In the genomic region with DNA sequence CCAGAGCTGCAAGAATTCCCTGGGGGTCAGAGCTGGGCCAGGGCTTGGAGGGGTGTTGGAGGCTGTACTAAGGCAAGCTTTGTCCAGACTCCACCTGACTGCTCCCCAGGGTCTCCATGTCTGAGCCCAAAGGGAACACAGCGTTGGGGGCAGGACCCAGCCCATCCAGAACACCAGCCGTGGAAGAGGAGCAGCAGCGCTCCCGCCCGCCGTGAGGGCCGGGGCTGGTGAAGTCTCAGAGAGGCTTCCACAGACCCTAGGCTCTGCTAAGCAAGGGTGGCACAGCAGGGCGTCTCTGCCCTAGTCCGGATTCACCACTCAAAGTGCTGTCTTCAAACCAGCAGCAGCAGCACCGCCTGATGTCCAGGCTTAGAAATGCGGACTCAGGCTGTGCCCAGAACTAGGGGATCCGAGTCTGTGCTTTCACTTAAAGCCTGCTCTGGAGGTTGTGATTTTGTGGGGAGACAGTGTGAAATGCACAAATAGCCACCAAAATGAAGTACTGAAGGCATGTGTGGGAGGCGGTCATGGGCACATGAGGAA, we compare ENCODE assay signal across 13 cellular contexts. TPM values are rescaled to one million over a fixed set of nuclear protein-coding genes. Genes with fewer than 3 reads are reported as not detected.
DNase-seq lines count a peak whose midpoint lies in the region; ATAC-seq, FAIRE-seq and TF ChIP-seq lines count a peak whose summit lies in the region.
"Had no signal": no experiment of that assay in that cellular context is flagged by ENCODE, and none has a peak within 500 bp of the region (broad histone marks: within the 10 kb centered on the region; RNA-seq: fewer than 3 reads in every experiment).

No MANE protein-coding gene starts in this region.

- no peak overlapping the region for H4K5ac ChIP-seq in H9 (ENCODE audit: insufficient read length, low read depth, low read length)

- H3K4me1 Mint-ChIP-seq in H9 (peaks cover 4 to 13% of the 10 kb centered on the region in 2 experiments; a peak in 3 of 4 replicates), WTC11 (no peaks in the 10 kb centered on the region)
- H3K4me1 Mint-ChIP-seq: activated naive CD8-positive, alpha-beta T cell treated with anti-CD3 and anti-CD28 coated beads, Interleukin-2, amount 10 ng/mL, durations not matched to agents 7 days and 5 days; CD4-positive, CD25-positive, alpha-beta regulatory T cell had no signal

- no peak overlapping the region for H3K23ac ChIP-seq in H9 (ENCODE audit: insufficient read length, low read depth, low read length)

- intact Hi-C loops in HepG2 (cut with micrococcal nuclease; ENCODE audit: unreplicated experiment) = no loop called here

- H3T11ph ChIP-seq in H9 (ENCODE audit: low read length) = no peak overlapping the region

- no peaks in the 10 kb centered on the region for H3K9me3 ChIP-seq in A549
- no peaks in the 10 kb centered on the region for H3K9me3 ChIP-seq in H9 (ENCODE audit: control insufficient read depth, low read depth, low read length)
- H3K9me3 ChIP-seq in HepG2 (ENCODE audit: low read length) = no peaks in the 10 kb centered on the region
- H3K9me3 ChIP-seq: neutrophil had no signal

- FAIRE-seq in A549 (lab: Jason Lieb, UNC) (no peak), HepG2 (lab: Jason Lieb, UNC) (no peak)

- H3K23me2 ChIP-seq in H9 (ENCODE audit: insufficient read length, low read depth, low read length, poor library complexity, severe bottlenecking) = no peaks in the 10 kb centered on the region

- H2BK12ac ChIP-seq in H9 (ENCODE audit: insufficient read length, low read depth, low read length) = no peak overlapping the region

- H3K27me3 Mint-ChIP-seq in H9 (ENCODE audit: low read depth) (peaks cover 7% of the 10 kb centered on the region; the same call in 1 of the 2 replicates), WTC11 (ENCODE audit: low read depth) (no peaks in the 10 kb centered on the region)

- no peak overlapping the region for H3K4ac ChIP-seq in H9 (ENCODE audit: low read depth, low read length)

- ATAC-seq in A549 = peak; percentile 40 to 44; a peak in 2 of 6 replicates
- ATAC-seq in WTC11 = peak; percentile 59
- peak; percentile 26; the same call in 1 of the 3 replicates for ATAC-seq in HepG2
- ATAC-seq in GM18498 (IDR thresholded peaks at IDR 0.05; ENCODE audit: unreplicated experiment) = no peak
- no peak for ATAC-seq in HG03460 (IDR thresholded peaks at IDR 0.05; ENCODE audit: unreplicated experiment)

- H3K4me3 Mint-ChIP-seq in H9 = no peak overlapping the region
- H3K4me3 Mint-ChIP-seq in WTC11 = no peak overlapping the region
- H3K4me3 Mint-ChIP-seq: activated naive CD8-positive, alpha-beta T cell treated with anti-CD3 and anti-CD28 coated beads, Interleukin-2, amount 10 ng/mL, durations not matched to agents 7 days and 5 days; CD4-positive, CD25-positive, alpha-beta regulatory T cell had no signal

- POLR2A ChIA-PET in A549 (lab: Yijun Ruan, JAX) = no interaction called here
- POLR2A ChIA-PET in WTC11 (lab: Charles Lee) = no interaction called here
- POLR2A ChIA-PET in HepG2 (lab: Yijun Ruan, JAX) = no interaction called here

- H3K9me3 Mint-ChIP-seq in H9 (no peaks in the 10 kb centered on the region; a peak in 1 of 5 replicates), WTC11 (no peaks in the 10 kb centered on the region)
- H3K9me3 Mint-ChIP-seq: activated naive CD8-positive, alpha-beta T cell treated with anti-CD3 and anti-CD28 coated beads, Interleukin-2, amount 10 ng/mL, durations not matched to agents 7 days and 5 days had no signal

- TF ChIP-seq EP300 in A549 (IDR thresholded peaks at IDR 0.05) = no peak
- TF ChIP-seq EP300 in HepG2 (IDR thresholded peaks at IDR 0.05; ENCODE audit: low read depth in 2 of 2, low read length in 2 of 2) = no peak
- no peak for TF ChIP-seq EP300 in HepG2 (CRISPR knock-in tag; IDR thresholded peaks at IDR 0.05; ENCODE audit: borderline replicate concordance)

- 83% methylated on average over 11 of the region's 13 CpGs for WGBS in A549 (ENCODE audit: missing lambda C conversion rate)
- no CpG with 5 or more reads among the region's 13 CpGs for WGBS in H9 (ENCODE audit: extremely low coverage, insufficient read length, low lambda C conversion rate)
- 56% methylated on average over 8 of the region's 13 CpGs for WGBS in HepG2 (ENCODE audit: low lambda C conversion rate)

- H3K27ac ChIP-seq in A549 = no peak overlapping the region
- H3K27ac ChIP-seq in H9 (ENCODE audit: insufficient read length, low read depth, low read length) = no peak overlapping the region
- no peak overlapping the region for H3K27ac ChIP-seq in HepG2 (ENCODE audit: extremely low read length, insufficient read depth, low read length)
- H3K27ac ChIP-seq: neutrophil had no signal

- H2BK20ac ChIP-seq in H9 (ENCODE audit: low read depth, low read length, poor library complexity, severe bottlenecking) = no peak overlapping the region

- DNase-seq in A549 (ENCODE audit: low read depth in 1 of 2, low spot score in 1 of 2) (no peak), H9 (no peak), WTC11 (ENCODE audit: low spot score) (peak; percentile 30), HepG2 (ENCODE audit: low spot score) (no peak)
- no peak for DNase-seq in activated CD8-positive, alpha-beta memory T cell treated with anti-CD3 and anti-CD28 coated beads, Interleukin-2, amount 50 U/mL, for 4 hours
- no peak for DNase-seq in activated effector memory CD4-positive, alpha-beta T cell treated with anti-CD3 and anti-CD28 coated beads, Interleukin-2, amount 50 U/mL, for 16 hours
- DNase-seq: activated naive CD8-positive, alpha-beta T cell treated with anti-CD3 and anti-CD28 coated beads, Interleukin-2, amount 10 ng/mL, durations not matched to agents 7 days and 5 days; CD4-positive, CD25-positive, alpha-beta regulatory T cell; cortex of kidney; NCI-H1105 had no signal

- H3K27ac Mint-ChIP-seq in H9 (no peak overlapping the region), WTC11 (no peak overlapping the region)
- H3K27ac Mint-ChIP-seq: CD4-positive, CD25-positive, alpha-beta regulatory T cell had no signal

- H3K14ac ChIP-seq in H9 (ENCODE audit: insufficient read depth, low read length) = no peak overlapping the region

- H3K4me3 ChIP-seq in A549 (no peak overlapping the region), HepG2 (replicated peaks in 1 of 3; ENCODE audit: insufficient read depth in 1 of 3, low read depth in 2 of 3, low read length in 3 of 3) (no peak overlapping the region)

- H3K4me1 ChIP-seq in A549 = peaks cover 8% of the 10 kb centered on the region; the same call in 1 of the 3 replicates
- no peaks in the 10 kb centered on the region for H3K4me1 ChIP-seq in H9 (ENCODE audit: insufficient read depth, low read length)
- no peaks in the 10 kb centered on the region for H3K4me1 ChIP-seq in HepG2 (ENCODE audit: insufficient read depth, low read length)

- H2BK5ac ChIP-seq in H9 (ENCODE audit: insufficient read length, low read length) = no peak overlapping the region

- TF ChIP-seq RAD21 in A549 (conservative IDR thresholded peaks at IDR 0.05 in 1 of 2, IDR thresholded peaks at IDR 0.05 in 1 of 2) = no peak
- no peak for TF ChIP-seq RAD21 in HepG2 (CRISPR knock-in tag; IDR thresholded peaks at IDR 0.05)

- no peak overlapping the region for H2BK15ac ChIP-seq in H9 (ENCODE audit: low read depth, low read length)

- H2AK5ac ChIP-seq in H9 (ENCODE audit: insufficient read length, low read length) = no peak overlapping the region

- H3K18ac ChIP-seq in H9 (ENCODE audit: insufficient read length, low read depth, low read length) = no peak overlapping the region

- TF ChIP-seq CTCF in A549 (IDR thresholded peaks at IDR 0.05) (no peak), H9 (conservative IDR thresholded peaks at IDR 0.05) (peak; percentile 49), WTC11 (IDR thresholded peaks at IDR 0.05) (no peak), HepG2 (CRISPR knock-in tag; IDR thresholded peaks at IDR 0.05) (no peak)

- no TSS peak for BruUV-seq in HepG2 (replicated peaks; lab: Mats Ljungman, UMichigan)

- H2AFZ ChIP-seq in H9 (ENCODE audit: low read length) (no peak overlapping the region), HepG2 (ENCODE audit: low read length) (no peak overlapping the region)

- CTCF ChIA-PET in A549 (lab: Yijun Ruan, JAX) = no interaction called here
- CTCF ChIA-PET in WTC11 (lab: Charles Lee) = interaction anchor here (3.6 kb wide), 1 partner anchor 13 kb away, joined by 11 read pairs; no protein-coding TSS in a partner anchor
- CTCF ChIA-PET in HepG2 (lab: Yijun Ruan, JAX; ENCODE audit: low intra/inter-chr PET ratio, low total read pairs) = no interaction called here

- H3K9ac ChIP-seq in H9 (ENCODE audit: extremely low read depth, insufficient read length, low read length) = no peak overlapping the region
- H3K9ac ChIP-seq in HepG2 (ENCODE audit: insufficient read depth, low read depth, low read length) = no peak overlapping the region

- TF ChIP-seq POLR2A in A549 (IDR thresholded peaks at IDR 0.05; ENCODE audit: low read length) = no peak
- TF ChIP-seq POLR2A in HepG2 (IDR thresholded peaks at IDR 0.05; ENCODE audit: insufficient read depth in 1 of 2, low read depth in 2 of 2, low read length in 2 of 2) = no peak

- no peak overlapping the region for H3K56ac ChIP-seq in H9 (ENCODE audit: insufficient read length, low read depth, low read length)

- H3K27me3 ChIP-seq in H9 (ENCODE audit: insufficient read depth, low read length) = no peaks in the 10 kb centered on the region
- H3K27me3 ChIP-seq in HepG2 (ENCODE audit: control insufficient read depth in 1 of 2, insufficient read depth in 2 of 2, low read length in 2 of 2) = peaks cover 0 to 3% of the 10 kb centered on the region in 2 experiments; a peak in 1 of 5 replicates
- H3K27me3 ChIP-seq: neutrophil had no signal

- H3K79me1 ChIP-seq in H9 (ENCODE audit: insufficient read depth, low read depth, low read length, poor library complexity, severe bottlenecking) = no peaks in the 10 kb centered on the region

- H4K20me1 ChIP-seq in H9 (ENCODE audit: control insufficient read depth, insufficient read depth, insufficient read length) (no peaks in the 10 kb centered on the region), HepG2 (ENCODE audit: insufficient read depth, low read length) (no peaks in the 10 kb centered on the region)

- H3K79me2 ChIP-seq in H9 (ENCODE audit: insufficient read depth, low read length) = no peaks in the 10 kb centered on the region
- H3K79me2 ChIP-seq in HepG2 (ENCODE audit: insufficient read depth, low read length) = no peaks in the 10 kb centered on the region

- H2BK120ac ChIP-seq in H9 (ENCODE audit: low read depth, low read length, poor library complexity, severe bottlenecking) = no peak overlapping the region

- H3K4me2 ChIP-seq in A549 (no peak overlapping the region), H9 (ENCODE audit: insufficient read depth, insufficient read length, low read length) (no peak overlapping the region), HepG2 (ENCODE audit: low read depth, low read length) (no peak overlapping the region)

- H4K91ac ChIP-seq in H9 (ENCODE audit: insufficient read length, low read depth, low read length) = no peak overlapping the region

- no peaks in the 10 kb centered on the region for H3K36me3 ChIP-seq in HepG2 (replicated peaks in 1 of 2; ENCODE audit: control insufficient read depth in 1 of 2, insufficient read depth in 2 of 2, low read length in 2 of 2)
- H3K36me3 ChIP-seq: neutrophil had no signal

- H4K8ac ChIP-seq in H9 (replicated peaks; ENCODE audit: insufficient read length, low read depth, low read length) = no peak overlapping the region

- in situ Hi-C loops in HepG2 (cut with HindIII; ENCODE audit: extremely low pct_ligation_motif_present, low pct_unique_long_range_greater_than_20kb) = no loop called here

- no peaks in the 10 kb centered on the region for H3K36me3 Mint-ChIP-seq in H9 (ENCODE audit: insufficient read depth in 1 of 3, low read depth in 3 of 3)
- no peaks in the 10 kb centered on the region for H3K36me3 Mint-ChIP-seq in WTC11
- H3K36me3 Mint-ChIP-seq: activated naive CD8-positive, alpha-beta T cell treated with anti-CD3 and anti-CD28 coated beads, Interleukin-2, amount 10 ng/mL, durations not matched to agents 7 days and 5 days; CD4-positive, CD25-positive, alpha-beta regulatory T cell had no signal

RNA-seq across cellular contexts. Expression of a gene that starts 16.7 kb away (rescaled TPM):
- polyA plus RNA-seq in A549 (2011; rRNA removed) (0.53 and 0.58 TPM in 2 replicates), A549 (2017; fragmentation: RNase III; extraction: RNeasy Plus Mini Kit Qiagen cat#74134 plus additional on column Dnase treatment) (0.49 to 0.55 TPM (median 0.50 TPM) in 3 replicates), HepG2 (2011; rRNA removed) (not detected in 2 replicates)
- 0.19 TPM in 2 replicates for polyA plus RNA-seq in A549 (2012; cell fraction: cytosol; rRNA removed)
- polyA plus RNA-seq in A549 (2012; cell fraction: nucleus; rRNA removed) = 2.9 and 3.0 TPM in 2 replicates
- polyA minus RNA-seq in A549 (2011; rRNA and poly(A)+ RNA removed) = 0.21 and 0.49 TPM in 2 replicates
- total RNA-seq in H9 (2021) (0.15 TPM in 1 of 2 replicates, not detected in the other), WTC11 (2021) (0.81 to 1.4 TPM (median 1.1 TPM) in 3 replicates), HepG2 (2016; rRNA removed; fragmentation: Illumina TruSeq; extraction: Trizol) (not detected in 2 replicates)
- total RNA-seq in HepG2 (2016; cell fraction: cytosol; rRNA removed; fragmentation: Illumina TruSeq; extraction: Trizol; ENCODE audit: low read depth) = not detected in 2 replicates
- not detected in 2 replicates for total RNA-seq in HepG2 (2016; cell fraction: insoluble cytoplasmic fraction; rRNA removed; fragmentation: Illumina TruSeq; extraction: Trizol)
- not detected in 2 replicates for total RNA-seq in HepG2 (2016; cell fraction: membrane; rRNA removed; fragmentation: Illumina TruSeq; extraction: Trizol)
- not detected in 2 replicates for total RNA-seq in HepG2 (2016; cell fraction: nucleus; rRNA removed; fragmentation: Illumina TruSeq; extraction: Trizol)
- not detected in 2 replicates for polyA plus RNA-seq in HepG2 (2011; cell fraction: cytosol; rRNA removed)
- not detected in 2 replicates for polyA plus RNA-seq in HepG2 (2011; cell fraction: nucleus; rRNA removed)
- not detected in 2 replicates for polyA plus RNA-seq in HepG2 (2012)
- not detected in 2 replicates for polyA plus RNA-seq in HepG2 (2016; cell fraction: cytosol; fragmentation: Illumina TruSeq; extraction: Trizol; ENCODE audit: low read depth)
- polyA plus RNA-seq in HepG2 (2016; cell fraction: insoluble cytoplasmic fraction; fragmentation: Illumina TruSeq; extraction: Trizol; ENCODE audit: low read depth) = not detected in 2 replicates
- polyA plus RNA-seq in HepG2 (2016; cell fraction: membrane; fragmentation: Illumina TruSeq; extraction: Trizol; ENCODE audit: low read depth) = not detected in 2 replicates
- polyA plus RNA-seq in HepG2 (2016; cell fraction: nucleus; fragmentation: Illumina TruSeq; extraction: Trizol; ENCODE audit: insufficient read depth, low read depth) = not detected in 2 replicates
- polyA minus RNA-seq in HepG2 (2011; rRNA and poly(A)+ RNA removed; ENCODE audit: low replicate concordance) = 0.08 and 1.7 TPM in 2 replicates
- not detected in 2 replicates for polyA minus RNA-seq in HepG2 (2011; cell fraction: cytosol; rRNA and poly(A)+ RNA removed)
- not detected in 2 replicates for polyA minus RNA-seq in HepG2 (2011; cell fraction: nucleus; rRNA and poly(A)+ RNA removed)
- polyA plus RNA-seq: CD4-positive, CD25-positive, alpha-beta regulatory T cell had no signal

Comparison
In these comparisons a context has a peak if more than half of its experiments do, and no peak if none do; other contexts are left out.
1. ATAC-seq: peak in A549 (2 of 2), WTC11 (single experiment) and HepG2 (single experiment); none in GM18498 (single experiment) and HG03460 (single experiment).